Comparison of ENCODE assay signal across 8 cellular contexts in the genomic region with DNA sequence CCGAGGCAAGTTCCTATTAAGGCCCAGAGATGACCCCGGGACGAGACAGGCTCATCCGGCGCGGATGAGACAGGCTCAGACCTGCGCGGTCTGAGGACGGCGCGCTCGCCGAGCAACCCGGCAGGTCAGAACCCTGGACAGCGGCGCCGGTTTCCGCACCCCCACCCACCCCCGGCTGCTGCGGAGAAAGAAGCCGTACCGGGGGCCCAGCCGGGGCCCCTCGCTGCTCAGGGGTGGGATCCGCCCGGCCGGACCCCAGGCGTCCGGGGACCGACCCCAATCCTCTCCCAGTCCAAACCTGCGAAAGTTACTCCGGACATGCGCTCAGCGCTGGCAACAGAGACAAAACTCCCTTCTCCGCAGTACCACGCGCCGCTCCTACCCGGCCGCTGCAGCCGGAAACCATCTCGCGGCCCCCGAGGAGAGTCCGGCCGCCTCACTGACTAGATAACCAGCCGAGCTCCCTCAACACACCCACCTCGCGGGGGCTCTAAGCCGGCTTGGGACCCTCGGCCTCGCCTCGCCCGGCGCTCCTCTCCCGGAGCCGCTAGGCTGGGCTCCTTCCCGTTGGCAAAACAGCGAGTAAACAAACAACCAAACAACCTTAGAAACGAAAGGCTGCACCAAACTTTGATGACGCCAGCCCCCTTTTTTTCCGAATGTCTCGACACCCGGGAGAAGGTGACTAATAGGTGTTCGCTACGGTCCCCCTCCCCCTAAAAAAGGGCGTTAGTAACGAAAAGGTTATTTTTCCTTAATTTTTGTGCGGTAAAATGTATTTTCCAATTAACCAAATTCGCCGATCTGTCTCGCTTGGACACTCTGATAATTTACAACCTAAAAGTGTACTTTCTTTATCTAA. TPM values are rescaled to one million over a fixed set of nuclear protein-coding genes. Genes with fewer than 3 reads are reported as not detected.
DNase-seq lines count a peak whose midpoint lies in the region; ATAC-seq and TF ChIP-seq lines count a peak whose summit lies in the region.
"Had no signal": no experiment of that assay in that cellular context is flagged by ENCODE, and none has a peak within 500 bp of the region (broad histone marks: within the 10 kb centered on the region; RNA-seq: fewer than 3 reads in every experiment).

No MANE protein-coding gene starts in this region.

- no peak for TF ChIP-seq POLR2A in NB4 (IDR thresholded peaks at IDR 0.05; ENCODE audit: extremely low read depth, insufficient read length)

- no peaks in the 10 kb centered on the region for H3K36me3 Mint-ChIP-seq in osteocyte (ENCODE audit: unreplicated experiment)

- H3K4me3 ChIP-seq in NB4 (ENCODE audit: low read depth, low read length): no peak overlapping the region

- H3K27me3 Mint-ChIP-seq in osteocyte (ENCODE audit: unreplicated experiment): peaks cover 88% of the 10 kb centered on the region

- no peaks in the 10 kb centered on the region for H3K9me3 Mint-ChIP-seq in osteocyte (ENCODE audit: unreplicated experiment)

- H3K4me1 Mint-ChIP-seq in osteocyte (ENCODE audit: unreplicated experiment): peaks cover 22% of the 10 kb centered on the region

- peak overlapping the region; percentile 62 for H3K4me3 Mint-ChIP-seq in osteocyte (ENCODE audit: unreplicated experiment)

- no peak overlapping the region for H3K27ac Mint-ChIP-seq in osteocyte (ENCODE audit: unreplicated experiment)

- DNase-seq in NB4 (ENCODE audit: low read depth) (peak; percentile 30), globus pallidus (ENCODE audit: low spot score) (peak; percentile 8), osteocyte (ENCODE audit: extremely low spot score, unreplicated experiment) (peak; percentile 86)
- peak; percentile 78 for DNase-seq in activated effector memory CD4-positive, alpha-beta T cell treated with anti-CD3 and anti-CD28 coated beads, Interleukin-2, amount 50 U/mL, for 16 hours

- ATAC-seq in GM19463 (IDR thresholded peaks at IDR 0.05; ENCODE audit: unreplicated experiment) (peak; percentile 75), GM19452 (IDR thresholded peaks at IDR 0.05; ENCODE audit: unreplicated experiment) (no peak), GM21515 (IDR thresholded peaks at IDR 0.05; ENCODE audit: unreplicated experiment) (no peak)

- TF ChIP-seq CTCF in NB4 (IDR thresholded peaks at IDR 0.05; ENCODE audit: low read depth, low read length) (no peak), osteocyte (IDR thresholded peaks at IDR 0.05) (no peak)

RNA-seq across cellular contexts. Expression of gene DRGX, which starts 2.3 kb away (rescaled TPM):
- total RNA-seq in osteocyte: not detected in 2 replicates
- total RNA-seq: activated CD8-positive, alpha-beta memory T cell treated with anti-CD3 and anti-CD28 coated beads for 36 hours had no signal

Comparison
In these comparisons a context has a peak if more than half of its experiments do, and no peak if none do; other contexts are left out.
1. DNase-seq: peak in every context shown above with its lines; median percentile 86 in osteocyte; 78 in activated effector memory CD4-positive, alpha-beta T cell treated with anti-CD3 and anti-CD28 coated beads, Interleukin-2, amount 50 U/mL, for 16 hours; 30 in NB4; 8 in globus pallidus.